Comparison of ENCODE assay signal across 17 cellular contexts in genomic region chr6:44333273-44333919, GRCh38. TPM values are rescaled to one million over a fixed set of nuclear protein-coding genes. Genes with fewer than 3 reads are reported as not detected.
"Had no signal": no experiment of that assay in that cellular context is flagged by ENCODE, and none has a peak within 500 bp of the region (broad histone marks: within the 10 kb centered on the region; RNA-seq: fewer than 3 reads in every experiment).

No MANE protein-coding gene starts in this region.

- H3K4me3 ChIP-seq: body of pancreas, hepatocyte, neural progenitor cell, pancreas, testis had no signal

- H3K9me3 ChIP-seq: body of pancreas, pancreas, testis had no signal

- H3K4me2 ChIP-seq: hepatocyte, neural progenitor cell had no signal

- H3K27me3 ChIP-seq: body of pancreas, testis had no signal

- H3K36me3 ChIP-seq: neural progenitor cell, pancreas had no signal

- H3K36me3 Mint-ChIP-seq: activated naive CD4-positive, alpha-beta T cell treated with anti-CD3 and anti-CD28 coated beads, Interleukin-2, amount 50 U/mL, for 24 hours; neural progenitor cell had no signal

- H3K27ac ChIP-seq: body of pancreas, hepatocyte, neural progenitor cell, pancreas, testis had no signal

- H3K4me1 Mint-ChIP-seq: activated CD4-positive, alpha-beta T cell treated with anti-CD3 and anti-CD28 coated beads, Interleukin-2, amount 10 ng/mL, durations not matched to agents 24 days and 14 days; activated naive CD4-positive, alpha-beta T cell treated with anti-CD3 and anti-CD28 coated beads, Interleukin-2, amount 50 U/mL, for 24 hours; central memory CD8-positive, alpha-beta T cell; stimulated activated naive CD8-positive, alpha-beta T cell treated with anti-CD3 and anti-CD28 coated beads, Interleukin-15, amount 100 ng/mL, for 72 hours had no signal

- H3K4me3 Mint-ChIP-seq: activated CD4-positive, alpha-beta T cell treated with anti-CD3 and anti-CD28 coated beads, Interleukin-2, amount 10 ng/mL, durations not matched to agents 24 days and 14 days; activated naive CD4-positive, alpha-beta T cell treated with anti-CD3 and anti-CD28 coated beads, Interleukin-2, amount 50 U/mL, for 24 hours; central memory CD8-positive, alpha-beta T cell; stimulated activated naive CD8-positive, alpha-beta T cell treated with anti-CD3 and anti-CD28 coated beads, Interleukin-15, amount 100 ng/mL, for 72 hours had no signal

- DNase-seq: activated CD4-positive, alpha-beta T cell treated with anti-CD3 and anti-CD28 coated beads, Interleukin-2, amount 10 ng/mL, durations not matched to agents 24 days and 14 days; activated T-cell treated with anti-CD3 and anti-CD28 coated beads for 4 hours; cortex of kidney; effector memory CD4-positive, alpha-beta T cell; kidney; left ventricle myocardium superior; pancreas; stimulated activated CD4-positive, alpha-beta T cell treated with anti-CD3 and anti-CD28 coated beads, Interleukin-4, amount 100 ng/mL, for 24 hours; stimulated activated naive CD8-positive, alpha-beta T cell treated with anti-CD3 and anti-CD28 coated beads, Interleukin-15, amount 100 ng/mL, for 72 hours; testis had no signal

- H3K9me3 Mint-ChIP-seq: activated CD4-positive, alpha-beta T cell treated with anti-CD3 and anti-CD28 coated beads, Interleukin-2, amount 10 ng/mL, durations not matched to agents 24 days and 14 days; activated naive CD4-positive, alpha-beta T cell treated with anti-CD3 and anti-CD28 coated beads, Interleukin-2, amount 50 U/mL, for 24 hours; central memory CD8-positive, alpha-beta T cell; neural progenitor cell; stimulated activated naive CD8-positive, alpha-beta T cell treated with anti-CD3 and anti-CD28 coated beads, Interleukin-15, amount 100 ng/mL, for 72 hours had no signal

- H3K9ac ChIP-seq: neural progenitor cell had no signal

- H3K4me1 ChIP-seq: body of pancreas, pancreas, testis had no signal

- H3K27ac Mint-ChIP-seq: activated CD4-positive, alpha-beta T cell treated with anti-CD3 and anti-CD28 coated beads, Interleukin-2, amount 10 ng/mL, durations not matched to agents 24 days and 14 days; activated naive CD4-positive, alpha-beta T cell treated with anti-CD3 and anti-CD28 coated beads, Interleukin-2, amount 50 U/mL, for 24 hours; neural progenitor cell had no signal

RNA-seq across cellular contexts. Expression of gene SPATS1, which starts 9.1 kb away (rescaled TPM):
- total RNA-seq: activated CD4-positive, alpha-beta T cell treated with anti-CD3 and anti-CD28 coated beads, Interleukin-2, amount 10 ng/mL, durations not matched to agents 24 days and 14 days; body of pancreas; hepatocyte; kidney; left ventricle myocardium superior; mesenteric fat pad; urinary bladder had no signal
